13 cellular contexts compared by ENCODE assay signal in the genomic region with DNA sequence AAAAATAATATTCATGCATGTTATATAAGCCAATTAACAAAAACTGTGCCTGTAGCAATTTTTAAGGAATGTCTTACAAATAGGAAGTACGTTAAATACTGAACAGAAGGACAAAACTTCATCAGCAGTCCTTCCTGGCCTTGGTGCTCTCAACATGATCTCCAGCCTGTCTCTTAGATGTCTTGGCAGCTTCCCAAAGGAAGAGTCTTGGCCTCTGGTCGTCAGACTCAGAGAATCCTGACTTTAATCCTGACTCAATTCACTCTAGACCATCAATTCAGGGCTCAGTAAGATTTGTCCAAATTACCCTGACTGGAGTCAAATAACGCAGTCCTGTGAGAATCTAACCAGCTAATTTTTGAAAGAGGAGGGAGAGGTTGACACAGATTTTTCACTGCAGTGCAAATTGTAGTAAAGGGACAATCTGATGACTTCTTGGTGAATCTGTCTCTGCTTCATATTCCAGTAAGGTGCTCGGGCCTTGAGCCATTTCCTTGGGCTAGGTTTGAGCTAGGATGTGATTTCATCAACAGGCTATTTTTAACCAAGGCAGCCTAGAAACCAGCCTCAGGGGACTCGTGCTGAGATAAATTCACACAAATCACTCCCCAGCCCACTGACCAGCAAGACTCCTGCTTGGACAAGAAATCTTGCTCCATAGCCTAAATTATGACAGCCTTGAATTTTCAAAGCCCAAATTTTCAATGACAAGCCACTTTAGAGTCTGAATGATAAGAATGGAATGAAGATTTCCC.
A peak's percentile ranks its signal among the peaks of the same experiment; 100 is the strongest.
DNase-seq lines count a peak whose midpoint lies in the region; ATAC-seq, FAIRE-seq and TF ChIP-seq lines count a peak whose summit lies in the region.
"Had no signal": no experiment of that assay in that cellular context is flagged by ENCODE, and none has a peak within 500 bp of the region (broad histone marks: within the 10 kb centered on the region; RNA-seq: fewer than 3 reads in every experiment).

No MANE protein-coding gene starts in this region.

- intact Hi-C loops in ascending aorta (cut with DNase I), result no loop called here
- intact Hi-C loops in left ventricle myocardium superior (cut with micrococcal nuclease), result no loop called here

- peak; percentile 93 for ATAC-seq in left ventricle myocardium superior
- ATAC-seq in GM18870 (IDR thresholded peaks at IDR 0.05; ENCODE audit: unreplicated experiment), result no peak
- no peak for ATAC-seq in HG02840 (IDR thresholded peaks at IDR 0.05; ENCODE audit: low FRiP score, unreplicated experiment)
- ATAC-seq: activated naive CD8-positive, alpha-beta T cell treated with anti-CD3 and anti-CD28 coated beads, Interleukin-2, amount 50 U/mL, for 24 hours had no signal

- CTCF ChIA-PET in HEK293T (lab: Yijun Ruan, JAX), result no interaction called here

- H3K27ac ChIP-seq in ascending aorta, result peak overlapping the region; percentile 49 to 54
- H3K27ac ChIP-seq in skeletal muscle tissue (ENCODE audit: low read depth, low read length), result peak overlapping the region; percentile 62
- H3K27ac ChIP-seq in effector memory CD4-positive, alpha-beta T cell (ENCODE audit: insufficient read depth, low read length, poor library complexity, severe bottlenecking), result no peak overlapping the region
- H3K27ac ChIP-seq: thyroid gland had no signal

- POLR2A ChIA-PET in HEK293T (lab: Yijun Ruan, JAX), result no interaction called here

- no peak for FAIRE-seq in frontal cortex (lab: Jason Lieb, UNC)
- FAIRE-seq: TTC549 had no signal

- H3K36me3 ChIP-seq in ascending aorta (no peaks in the 10 kb centered on the region), skeletal muscle tissue (ENCODE audit: control insufficient read depth in 3 of 3, insufficient read depth in 3 of 3, low read length in 3 of 3) (no peaks in the 10 kb centered on the region)
- no peaks in the 10 kb centered on the region for H3K36me3 ChIP-seq in effector memory CD4-positive, alpha-beta T cell (ENCODE audit: control insufficient read depth, insufficient read depth, low read length)
- H3K36me3 ChIP-seq: thyroid gland had no signal

- H3K9ac ChIP-seq in skeletal muscle tissue (ENCODE audit: low read depth in 1 of 3, low read length in 3 of 3), result no peak overlapping the region

- TF ChIP-seq CTCF in ascending aorta (IDR thresholded peaks at IDR 0.05), result no peak

- H3K27me3 ChIP-seq in ascending aorta (no peaks in the 10 kb centered on the region), skeletal muscle tissue (ENCODE audit: control insufficient read depth in 3 of 3, insufficient read depth in 3 of 3, low read length in 3 of 3) (no peaks in the 10 kb centered on the region)
- no peaks in the 10 kb centered on the region for H3K27me3 ChIP-seq in effector memory CD4-positive, alpha-beta T cell (replicated peaks; ENCODE audit: control insufficient read depth, insufficient read depth, low read length, poor library complexity, severe bottlenecking)
- H3K27me3 ChIP-seq: thyroid gland had no signal

- H3K4me1 ChIP-seq in ascending aorta (peaks cover 5 to 8% of the 10 kb centered on the region in 2 donors), skeletal muscle tissue (ENCODE audit: control insufficient read depth in 3 of 3, insufficient read depth in 3 of 3, low read length in 3 of 3) (peaks cover 38 to 40% (median 39%) of the 10 kb centered on the region in 3 donors)
- H3K4me1 ChIP-seq in effector memory CD4-positive, alpha-beta T cell (ENCODE audit: control insufficient read depth, insufficient read depth, low read length, poor library complexity, severe bottlenecking), result no peaks in the 10 kb centered on the region
- H3K4me1 ChIP-seq: thyroid gland had no signal

- H3K9me3 ChIP-seq in ascending aorta, result no peaks in the 10 kb centered on the region
- no peaks in the 10 kb centered on the region for H3K9me3 ChIP-seq in skeletal muscle tissue (ENCODE audit: control insufficient read depth in 3 of 3, low read length in 3 of 3)
- no peaks in the 10 kb centered on the region for H3K9me3 ChIP-seq in effector memory CD4-positive, alpha-beta T cell (ENCODE audit: control insufficient read depth, low read length)
- H3K9me3 ChIP-seq: thyroid gland had no signal

- DNase-seq in HEK293T (ENCODE audit: extremely low spot score) (peak; percentile 27), ascending aorta (ENCODE audit: low spot score in 2 of 2) (peak in 1 of 2 donors; percentile 75), left ventricle myocardium superior (peak; percentile 41), frontal cortex (ENCODE audit: low spot score in 2 of 2) (no peak)
- no peak for DNase-seq in effector memory CD4-positive, alpha-beta T cell
- DNase-seq: activated naive CD8-positive, alpha-beta T cell treated with anti-CD3 and anti-CD28 coated beads, Interleukin-2, amount 50 U/mL, for 24 hours; NCI-H510A; stimulated activated CD4-positive, alpha-beta T cell treated with anti-CD3 and anti-CD28 coated beads, Interleukin-15, amount 100 ng/mL, for 24 hours; thyroid gland had no signal

- H3K4me3 ChIP-seq in ascending aorta, result no peak overlapping the region
- H3K4me3 ChIP-seq in skeletal muscle tissue (ENCODE audit: low read length in 3 of 3), result no peak overlapping the region
- H3K4me3 ChIP-seq in effector memory CD4-positive, alpha-beta T cell (ENCODE audit: insufficient read depth, low read depth, low read length, poor library complexity, severe bottlenecking), result no peak overlapping the region
- H3K4me3 ChIP-seq: thyroid gland had no signal

TF ChIP-seq in HEK293T, 16 proteins besides CTCF, POLR2A, EP300 and RAD21:
- TF ChIP-seq, protein P1, sequence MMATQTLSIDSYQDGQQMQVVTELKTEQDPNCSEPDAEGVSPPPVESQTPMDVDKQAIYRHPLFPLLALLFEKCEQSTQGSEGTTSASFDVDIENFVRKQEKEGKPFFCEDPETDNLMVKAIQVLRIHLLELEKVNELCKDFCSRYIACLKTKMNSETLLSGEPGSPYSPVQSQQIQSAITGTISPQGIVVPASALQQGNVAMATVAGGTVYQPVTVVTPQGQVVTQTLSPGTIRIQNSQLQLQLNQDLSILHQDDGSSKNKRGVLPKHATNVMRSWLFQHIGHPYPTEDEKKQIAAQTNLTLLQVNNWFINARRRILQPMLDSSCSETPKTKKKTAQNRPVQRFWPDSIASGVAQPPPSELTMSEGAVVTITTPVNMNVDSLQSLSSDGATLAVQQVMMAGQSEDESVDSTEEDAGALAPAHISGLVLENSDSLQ (IDR thresholded peaks at IDR 0.05), result peak; percentile 49; the same call in 1 of the 2 replicates
- no peak for TF ChIP-seq ELF4 (IDR thresholded peaks at IDR 0.05)
TF ChIP-seq in HEK293T: peak in this region for 1.

Comparison
In these comparisons a context has a peak if more than half of its experiments do, and no peak if none do; other contexts are left out.
1. DNase-seq: peak in HEK293T (single experiment) and left ventricle myocardium superior (single experiment); none in frontal cortex (0 of 2) and effector memory CD4-positive, alpha-beta T cell (0 of 3).